ENCODE assay signal across 11 cellular contexts in genomic region chr12:95200128-95200973, GRCh38. TPM values are rescaled to one million over a fixed set of nuclear protein-coding genes. Genes with fewer than 3 reads are reported as not detected.
DNase-seq lines count a peak whose midpoint lies in the region; ATAC-seq and TF ChIP-seq lines count a peak whose summit lies in the region.
"Had no signal": no experiment of that assay in that cellular context is flagged by ENCODE, and none has a peak within 500 bp of the region (broad histone marks: within the 10 kb centered on the region; RNA-seq: fewer than 3 reads in every experiment).

No MANE protein-coding gene starts in this region.

- DNase-seq in GM23338 (ENCODE audit: low spot score) (no peak), SW480 (ENCODE audit: low spot score) (peak; percentile 54), fibroblast of peridontal ligament (ENCODE audit: extremely low read depth) (peak; percentile 60), NCI-H1105 (lab: John Stamatoyannopoulos, UW) (no peak), NCI-H2029 treated with DMSO at 0.1 percent for 48 hours (lab: John Stamatoyannopoulos, UW) (no peak)
- DNase-seq: activated CD8-positive, alpha-beta memory T cell treated with anti-CD3 and anti-CD28 coated beads, Interleukin-2, amount 10 ng/mL, durations not matched to agents 7 days and 5 days; NCI-H2171 treated with DMSO at 0.1 percent for 48 hours had no signal

- H3K9me2 ChIP-seq in GM23338 (ENCODE audit: insufficient read depth), result no peaks in the 10 kb centered on the region

- H3K27me3 ChIP-seq in GM23338 (ENCODE audit: insufficient read depth), result no peaks in the 10 kb centered on the region

- H3K36me3 Mint-ChIP-seq in GM23338 (ENCODE audit: low read depth), result peaks cover 12% of the 10 kb centered on the region; the same call in 2 of the 3 replicates
- H3K36me3 Mint-ChIP-seq: activated CD8-positive, alpha-beta memory T cell treated with anti-CD3 and anti-CD28 coated beads, Interleukin-2, amount 10 ng/mL, durations not matched to agents 7 days and 5 days; brain had no signal

- 0 out of 2 replicates have a peak, but pooled peaks cover 3% of the 10 kb centered on the region for H3F3A ChIP-seq in GM23338 (replicated peaks; ENCODE audit: low read depth)

- no peaks in the 10 kb centered on the region; the same call in 2 of the 3 replicates for H3K9me3 Mint-ChIP-seq in GM23338
- H3K9me3 Mint-ChIP-seq: brain had no signal

- H4K20me1 ChIP-seq in GM23338 (replicated peaks; ENCODE audit: insufficient read depth), result no peaks in the 10 kb centered on the region

- H3K79me2 ChIP-seq in GM23338 (replicated peaks; ENCODE audit: insufficient read depth), result peaks cover 84% of the 10 kb centered on the region

- H3K4me2 ChIP-seq in GM23338, result peak overlapping the region; percentile 63

- H3K27me3 Mint-ChIP-seq in GM23338 (ENCODE audit: insufficient read depth, low read depth, poor library complexity), result peaks cover 7% of the 10 kb centered on the region
- H3K27me3 Mint-ChIP-seq: activated CD8-positive, alpha-beta memory T cell treated with anti-CD3 and anti-CD28 coated beads, Interleukin-2, amount 10 ng/mL, durations not matched to agents 7 days and 5 days; brain had no signal

- H3K36me3 ChIP-seq in GM23338 (ENCODE audit: insufficient read depth), result no peaks in the 10 kb centered on the region

- H3K4me3 Mint-ChIP-seq in GM23338, result peak overlapping the region; percentile 7; the same call in 1 of the 3 replicates
- H3K4me3 Mint-ChIP-seq: activated CD8-positive, alpha-beta memory T cell treated with anti-CD3 and anti-CD28 coated beads, Interleukin-2, amount 10 ng/mL, durations not matched to agents 7 days and 5 days had no signal

- H3K4me1 Mint-ChIP-seq in GM23338, result peaks cover 66% of the 10 kb centered on the region
- H3K4me1 Mint-ChIP-seq: activated CD8-positive, alpha-beta memory T cell treated with anti-CD3 and anti-CD28 coated beads, Interleukin-2, amount 10 ng/mL, durations not matched to agents 7 days and 5 days had no signal

- H3K4me3 ChIP-seq in GM23338 (no peak overlapping the region), skin epidermis (peak overlapping the region in 1 of 7 experiments; percentile 12)

- ATAC-seq in GM23338 (no peak), GM18907 (IDR thresholded peaks at IDR 0.05; ENCODE audit: unreplicated experiment) (no peak), HG02938 (IDR thresholded peaks at IDR 0.05; ENCODE audit: unreplicated experiment) (no peak)
- ATAC-seq: activated CD8-positive, alpha-beta memory T cell treated with anti-CD3 and anti-CD28 coated beads, Interleukin-2, amount 10 ng/mL, durations not matched to agents 7 days and 5 days had no signal

- peak overlapping the region; percentile 97 for H3K27ac Mint-ChIP-seq in GM23338
- H3K27ac Mint-ChIP-seq: activated CD8-positive, alpha-beta memory T cell treated with anti-CD3 and anti-CD28 coated beads, Interleukin-2, amount 10 ng/mL, durations not matched to agents 7 days and 5 days had no signal

- no peak for TF ChIP-seq CTCF in GM23338 (conservative IDR thresholded peaks at IDR 0.05; ENCODE audit: low read depth in 2 of 2)

- no peak overlapping the region for H2AFZ ChIP-seq in GM23338

- H3K27ac ChIP-seq in GM23338 (ENCODE audit: low read depth), result peak overlapping the region; percentile 97; the same call in 1 of the 2 replicates
- peak overlapping the region in 20 of 21 experiments; percentile 28 to 84 (median 70) for H3K27ac ChIP-seq in skin epidermis

- peaks cover 76% of the 10 kb centered on the region for H3K4me1 ChIP-seq in GM23338 (ENCODE audit: insufficient read depth)

TF ChIP-seq in GM23338, 12 proteins besides CTCF, POLR2A, EP300 and RAD21 (continues in another document):
- TF ChIP-seq ZNF462 (CRISPR knock-in tag; IDR thresholded peaks at IDR 0.05) (no peak), STAT1 (IDR thresholded peaks at IDR 0.05; ENCODE audit: unreplicated experiment) (no peak), NANOG (IDR thresholded peaks at IDR 0.05; ENCODE audit: borderline replicate concordance) (no peak), EZH2phosphoT487 (IDR thresholded peaks at IDR 0.05; ENCODE audit: unreplicated experiment) (no peak), ZNF114 (CRISPR knock-in tag; IDR thresholded peaks at IDR 0.05) (no peak), CREB1 (CRISPR knock-in tag; IDR thresholded peaks at IDR 0.05; ENCODE audit: low read depth) (no peak), EZH2 (IDR thresholded peaks at IDR 0.05; ENCODE audit: low read depth, unreplicated experiment) (no peak), ZNF331 (CRISPR knock-in tag; IDR thresholded peaks at IDR 0.05; ENCODE audit: low read depth) (no peak), JUNB (IDR thresholded peaks at IDR 0.05; ENCODE audit: unreplicated experiment) (no peak)

RNA-seq across cellular contexts. Expression of gene FGD6, which starts 16.9 kb away (rescaled TPM):
- 24.0 and 32.4 TPM in 2 replicates for total RNA-seq in GM23338 (2014; rRNA removed; shearing (Covaris generic))
- polyA plus RNA-seq in GM23338 (2016; fragmentation: Nextera tagmentation; extraction: Ambion mirVana), result 11.9 and 12.9 TPM in 2 replicates

RNA-seq across cellular contexts. Expression of gene VEZT, which starts 17.3 kb away (rescaled TPM):
- total RNA-seq in GM23338 (2014; rRNA removed; shearing (Covaris generic)), result 51.5 and 51.9 TPM in 2 replicates
- 28.2 and 34.2 TPM in 2 replicates for polyA plus RNA-seq in GM23338 (2016; fragmentation: Nextera tagmentation; extraction: Ambion mirVana)

Comparison
In these comparisons a context has a peak if more than half of its experiments do, and no peak if none do; other contexts are left out.
1. DNase-seq: peak in SW480 (single experiment) and fibroblast of peridontal ligament (single experiment); none in GM23338 (single experiment), NCI-H1105 (single experiment) and NCI-H2029 treated with DMSO at 0.1 percent for 48 hours (single experiment).